31 cellular contexts compared by ENCODE assay signal in genomic region chr7:33597181-33597580, GRCh38.
"Had no signal": no experiment of that assay in that cellular context is flagged by ENCODE, and none has a peak within 500 bp of the region (broad histone marks: within the 10 kb centered on the region; RNA-seq: fewer than 3 reads in every experiment).

No MANE protein-coding gene starts in this region.

- H3K27me3 ChIP-seq: left lung, neural progenitor cell, neutrophil, pancreas, stomach, suprapubic skin, tibial artery, upper lobe of right lung had no signal

- H3K4me1 ChIP-seq: left lung, lower lobe of right lung, neural progenitor cell, prostate gland, upper lobe of right lung had no signal

- H3K36me3 Mint-ChIP-seq: neural progenitor cell had no signal

- H3K27me3 Mint-ChIP-seq: naive thymus-derived CD4-positive, alpha-beta T cell; stimulated activated naive B cell treated with anti-CD40 and anti-IgM and Interleukin-4, amounts not matched to agents 10 μg/mL and 1 μg/mL and 100 μg/mL, for 72 hours had no signal

- DNase-seq: hypothalamus; immature natural killer cell; kidney; left colon; left lung; lower lobe of right lung; mesendoderm; midbrain; mucosa of descending colon; naive thymus-derived CD4-positive, alpha-beta T cell; nephron progenitor cell; pancreas; posterior cingulate gyrus; retina; right cardiac atrium; stimulated activated CD4-positive, alpha-beta T cell treated with anti-CD3 and anti-CD28 coated beads, Interleukin-12 subunit alpha, Interleukin-12 subunit beta, amount 100 ng/mL, for 4 hours; stimulated activated CD4-positive, alpha-beta T cell treated with anti-CD3 and anti-CD28 coated beads, Interleukin-15, amount 100 ng/mL, for 24 hours; stimulated activated CD4-positive, alpha-beta T cell treated with anti-CD3 and anti-CD28 coated beads, Interleukin-2, amount 100 ng/mL, for 24 hours; stimulated activated CD4-positive, alpha-beta T cell treated with anti-CD3 and anti-CD28 coated beads, Interleukin-4, amount 100 ng/mL, for 1 hour; stimulated activated naive B cell treated with anti-CD40 and anti-IgM and Interleukin-4, amounts not matched to agents 10 μg/mL and 1 μg/mL and 100 μg/mL, for 72 hours; stimulated activated naive CD8-positive, alpha-beta T cell treated with anti-CD3 and anti-CD28 coated beads, Interleukin-15, Interleukin-2, amounts not matched to agents 100 U/mL and 50 U/mL, for 24 hours; stomach; tibial artery; trophoblast cell; upper lobe of right lung had no signal

- H3K27ac Mint-ChIP-seq: immature natural killer cell; naive thymus-derived CD4-positive, alpha-beta T cell; nephron progenitor cell; neural progenitor cell; stimulated activated naive B cell treated with anti-CD40 and anti-IgM and Interleukin-4, amounts not matched to agents 10 μg/mL and 1 μg/mL and 100 μg/mL, for 72 hours had no signal

- H2AFZ ChIP-seq: neural progenitor cell had no signal

- H3K4me1 Mint-ChIP-seq: immature natural killer cell; naive thymus-derived CD4-positive, alpha-beta T cell; neural progenitor cell; stimulated activated naive B cell treated with anti-CD40 and anti-IgM and Interleukin-4, amounts not matched to agents 10 μg/mL and 1 μg/mL and 100 μg/mL, for 72 hours had no signal

- ATAC-seq: left colon; left lung; lower lobe of right lung; mucosa of descending colon; naive thymus-derived CD4-positive, alpha-beta T cell; pancreas; right cardiac atrium; stimulated activated naive B cell treated with anti-CD40 and anti-IgM and Interleukin-4, amounts not matched to agents 10 μg/mL and 1 μg/mL and 100 μg/mL, for 72 hours; stimulated activated naive CD8-positive, alpha-beta T cell treated with anti-CD3 and anti-CD28 coated beads, Interleukin-15, Interleukin-2, amounts not matched to agents 100 U/mL and 50 U/mL, for 24 hours; upper lobe of right lung had no signal

- H3K4me3 ChIP-seq: left lung, lower lobe of right lung, mucosa of descending colon, neural progenitor cell, pancreas, prostate gland, skin epidermis, stomach, suprapubic skin, thoracic aorta, tibial artery, upper lobe of right lung had no signal

- H3K4me2 ChIP-seq: neural progenitor cell had no signal

- H3K9me3 ChIP-seq: left lung, lower lobe of right lung, mucosa of descending colon, neutrophil, pancreas, prostate gland, stomach, suprapubic skin, thoracic aorta, tibial artery, upper lobe of right lung had no signal

- H3K27ac ChIP-seq: left lung, lower lobe of right lung, neural progenitor cell, neutrophil, pancreas, prostate gland, stomach, suprapubic skin, thoracic aorta, tibial artery, upper lobe of right lung had no signal

- H3K36me3 ChIP-seq: left lung, lower lobe of right lung, neural progenitor cell, neutrophil, pancreas, prostate gland, stomach, suprapubic skin, thoracic aorta, tibial artery, upper lobe of right lung had no signal

- H3K9ac ChIP-seq: neural progenitor cell had no signal

- H3K4me3 Mint-ChIP-seq: immature natural killer cell; naive thymus-derived CD4-positive, alpha-beta T cell; nephron progenitor cell; neural progenitor cell; stimulated activated naive B cell treated with anti-CD40 and anti-IgM and Interleukin-4, amounts not matched to agents 10 μg/mL and 1 μg/mL and 100 μg/mL, for 72 hours had no signal

- H3K9me3 Mint-ChIP-seq: nephron progenitor cell, neural progenitor cell had no signal
